1 cellular context compared by ENCODE assay signal in genomic region chr11:10752486-10752885, GRCh38.
TF ChIP-seq lines count a peak whose summit lies in the region.

No MANE protein-coding gene starts in this region.

TF ChIP-seq in HepG2, 621 proteins besides CTCF, POLR2A, EP300 and RAD21:
- TF ChIP-seq ERF (CRISPR knock-in tag; IDR thresholded peaks at IDR 0.05) (no peak), KLF13 (CRISPR knock-in tag; IDR thresholded peaks at IDR 0.05) (no peak)
